ENCODE assay signal across 7 cellular contexts in the genomic region with DNA sequence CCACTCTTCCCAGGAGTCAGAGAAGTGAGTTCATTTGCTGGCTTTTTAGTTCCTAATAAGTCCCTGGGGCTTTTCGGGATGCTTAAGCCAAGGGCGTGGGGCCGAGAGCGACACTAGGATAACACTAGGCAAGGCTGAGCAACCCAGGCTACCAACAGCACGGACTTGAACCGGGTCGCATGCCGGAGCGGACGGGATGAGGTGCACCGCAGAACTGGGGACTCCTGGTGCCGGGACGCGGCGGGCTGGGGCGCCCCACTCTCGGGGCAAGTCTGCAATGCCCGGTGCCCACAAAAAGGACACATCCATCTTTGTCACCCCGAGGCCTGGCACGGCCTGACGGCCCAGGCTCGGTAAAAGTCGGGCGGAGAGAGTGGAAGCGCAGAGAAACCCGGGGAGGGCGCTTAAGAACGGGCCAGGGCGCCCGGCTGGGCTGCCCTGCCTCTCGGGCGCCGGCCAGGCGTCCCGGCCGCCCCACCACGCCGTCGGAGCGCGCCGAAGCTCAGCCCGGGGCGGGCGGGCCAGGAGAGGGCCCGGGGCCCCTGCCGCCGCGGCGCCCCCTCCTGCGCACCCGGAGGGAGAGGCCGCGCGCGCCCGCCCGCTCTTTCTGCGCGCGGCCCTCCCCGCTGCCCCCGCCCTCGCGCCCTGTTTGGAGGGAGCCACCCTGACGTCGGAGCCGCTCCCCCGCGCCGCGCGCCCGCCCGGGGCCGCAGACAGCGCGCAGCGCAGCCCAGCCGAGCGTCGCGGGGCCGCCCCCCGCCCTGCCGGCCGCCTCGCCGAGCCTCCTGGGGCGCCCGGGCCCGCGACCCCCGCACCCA. TPM values are rescaled to one million over a fixed set of nuclear protein-coding genes. Genes with fewer than 3 reads are reported as not detected.
A peak's percentile ranks its signal among the peaks of the same experiment; 100 is the strongest.
DNase-seq lines count a peak whose midpoint lies in the region; ATAC-seq and TF ChIP-seq lines count a peak whose summit lies in the region.

A gene with protein sequence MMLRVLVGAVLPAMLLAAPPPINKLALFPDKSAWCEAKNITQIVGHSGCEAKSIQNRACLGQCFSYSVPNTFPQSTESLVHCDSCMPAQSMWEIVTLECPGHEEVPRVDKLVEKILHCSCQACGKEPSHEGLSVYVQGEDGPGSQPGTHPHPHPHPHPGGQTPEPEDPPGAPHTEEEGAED (plus strand): TSS at position 710 of the 818 bp plus-strand sequence. CDS start 10,720 bp downstream, outside the sequence.

- H3K4me3 Mint-ChIP-seq in activated T-helper 1 cell treated with anti-CD3 and anti-CD28 coated beads, Interleukin-12 subunit alpha, Interleukin-12 subunit beta, Interleukin-2, Interleukin-4 antibody, amounts not matched to agents 30 ng/mL and 10 ng/mL and 1 ng/mL, durations not matched to agents 14 hours and 24 hours and 36 hours = peak within 1 kb of the TSS; percentile 94
- peak within 1 kb of the TSS; percentile 87 to 100 (median 97) for H3K4me3 Mint-ChIP-seq in naive thymus-derived CD4-positive, alpha-beta T cell

- TF ChIP-seq CTCF in fibroblast of lung (conservative IDR thresholded peaks at IDR 0.05 in 1 of 2, IDR thresholded peaks at IDR 0.05 in 1 of 2; ENCODE audit: low read depth in 1 of 2, low read length in 2 of 2) = no peak

- H3K4me1 Mint-ChIP-seq in activated T-helper 1 cell treated with anti-CD3 and anti-CD28 coated beads, Interleukin-12 subunit alpha, Interleukin-12 subunit beta, Interleukin-2, Interleukin-4 antibody, amounts not matched to agents 30 ng/mL and 10 ng/mL and 1 ng/mL, durations not matched to agents 14 hours and 24 hours and 36 hours (ENCODE audit: low read depth) = peaks cover 33% of the 10 kb centered on the region
- H3K4me1 Mint-ChIP-seq in naive thymus-derived CD4-positive, alpha-beta T cell = peaks cover 17 to 38% (median 33%) of the 10 kb centered on the region in 7 donors

- peaks cover 43% of the 10 kb centered on the region for H3K79me2 ChIP-seq in fibroblast of lung (ENCODE audit: control insufficient read depth, insufficient read depth, low read length)

- ATAC-seq in GM21737 (IDR thresholded peaks at IDR 0.05; ENCODE audit: unreplicated experiment) (peak; percentile 53), HG03159 (IDR thresholded peaks at IDR 0.05; ENCODE audit: unreplicated experiment) (no peak)
- peak; percentile 93 for ATAC-seq in naive thymus-derived CD4-positive, alpha-beta T cell

- H3K4me1 ChIP-seq in NT2/D1 (ENCODE audit: insufficient read depth, insufficient read length) (peaks cover 6% of the 10 kb centered on the region), fibroblast of lung (ENCODE audit: control insufficient read depth, extremely low read depth, insufficient read depth, low read length) (peaks cover 18% of the 10 kb centered on the region)
- peaks cover 6 to 7% of the 10 kb centered on the region in 2 donors for H3K4me1 ChIP-seq in naive thymus-derived CD4-positive, alpha-beta T cell (ENCODE audit: control insufficient read depth in 2 of 2, insufficient read depth in 2 of 2, low read length in 2 of 2)

- H3K4me3 ChIP-seq in NT2/D1 (ENCODE audit: insufficient read length, low read depth) (peak within 1 kb of the TSS; percentile 70), fibroblast of lung (replicated peaks in 1 of 4; ENCODE audit: control extremely low read depth in 1 of 4, insufficient read depth in 1 of 4, low read depth in 3 of 4, low read length in 4 of 4) (peak within 1 kb of the TSS; percentile 78 to 94 (median 90))
- H3K4me3 ChIP-seq in naive thymus-derived CD4-positive, alpha-beta T cell (ENCODE audit: low read length) = peak within 1 kb of the TSS; percentile 62

- intact Hi-C loops in activated T-helper 1 cell treated with anti-CD3 and anti-CD28 coated beads, Interleukin-12 subunit alpha, Interleukin-12 subunit beta, Interleukin-2, Interleukin-4 antibody, amounts not matched to agents 30 ng/mL and 10 ng/mL and 1 ng/mL, durations not matched to agents 14 hours and 24 hours and 36 hours (cut with micrococcal nuclease) = loop anchor here (1.0 to 5.0 kb wide), 6 partner anchors 9 to 392 kb away; a partner anchor contains a TSS
- intact Hi-C loops in naive thymus-derived CD4-positive, alpha-beta T cell (cut with micrococcal nuclease) = loop anchor here (1.0 to 10.0 kb wide), 6 partner anchors 47 to 393 kb away; a partner anchor contains a TSS

- H3K36me3 Mint-ChIP-seq in activated T-helper 1 cell treated with anti-CD3 and anti-CD28 coated beads, Interleukin-12 subunit alpha, Interleukin-12 subunit beta, Interleukin-2, Interleukin-4 antibody, amounts not matched to agents 30 ng/mL and 10 ng/mL and 1 ng/mL, durations not matched to agents 14 hours and 24 hours and 36 hours (ENCODE audit: low read depth) = no peaks in the 10 kb centered on the region
- H3K36me3 Mint-ChIP-seq in naive thymus-derived CD4-positive, alpha-beta T cell = peaks cover 0 to 3% (median 0%) of the 10 kb centered on the region in 5 donors

- H2AFZ ChIP-seq in fibroblast of lung (ENCODE audit: low read length) = peak within 1 kb of the TSS; percentile 60

- peak within 1 kb of the TSS; percentile 89 for H3K27ac ChIP-seq in fibroblast of lung (ENCODE audit: insufficient read depth, low read length)
- H3K27ac ChIP-seq in naive thymus-derived CD4-positive, alpha-beta T cell (ENCODE audit: low read depth, low read length) = peak within 1 kb of the TSS; percentile 69

- H3K4me2 ChIP-seq in fibroblast of lung (ENCODE audit: extremely low read depth, insufficient read depth, low read length) = peak within 1 kb of the TSS; percentile 95

- H3K9me3 ChIP-seq in NT2/D1 (ENCODE audit: insufficient read depth, low read length) (no peaks in the 10 kb centered on the region), fibroblast of lung (ENCODE audit: control insufficient read depth, insufficient read depth, low read depth, low read length) (no peaks in the 10 kb centered on the region)
- no peaks in the 10 kb centered on the region for H3K9me3 ChIP-seq in naive thymus-derived CD4-positive, alpha-beta T cell (ENCODE audit: control insufficient read depth in 2 of 3, low read length in 3 of 3)

- H3K9me3 Mint-ChIP-seq in activated T-helper 1 cell treated with anti-CD3 and anti-CD28 coated beads, Interleukin-12 subunit alpha, Interleukin-12 subunit beta, Interleukin-2, Interleukin-4 antibody, amounts not matched to agents 30 ng/mL and 10 ng/mL and 1 ng/mL, durations not matched to agents 14 hours and 24 hours and 36 hours = no peaks in the 10 kb centered on the region
- peaks cover 0 to 4% (median 0%) of the 10 kb centered on the region in 11 donors for H3K9me3 Mint-ChIP-seq in naive thymus-derived CD4-positive, alpha-beta T cell

- H3K27me3 Mint-ChIP-seq in activated T-helper 1 cell treated with anti-CD3 and anti-CD28 coated beads, Interleukin-12 subunit alpha, Interleukin-12 subunit beta, Interleukin-2, Interleukin-4 antibody, amounts not matched to agents 30 ng/mL and 10 ng/mL and 1 ng/mL, durations not matched to agents 14 hours and 24 hours and 36 hours (ENCODE audit: insufficient read depth) = peaks cover 24% of the 10 kb centered on the region
- H3K27me3 Mint-ChIP-seq in naive thymus-derived CD4-positive, alpha-beta T cell = peaks cover 0 to 29% (median 8%) of the 10 kb centered on the region in 5 donors

- CTCF ChIA-PET in naive thymus-derived CD4-positive, alpha-beta T cell (lab: Charles Lee) = interaction anchor here (1.4 to 1.8 kb wide), 3 partner anchors 10 to 47 kb away, joined by 3 to 7 read pairs (median 4); a partner anchor contains a TSS

- POLR2A ChIA-PET in naive thymus-derived CD4-positive, alpha-beta T cell (lab: Charles Lee) = interaction anchor here (0.6 to 10.2 kb wide), 5 partner anchors 13 to 188 kb away, joined by 3 to 87 read pairs (median 3); a partner anchor contains a TSS

- H3K27me3 ChIP-seq in NT2/D1 (ENCODE audit: insufficient read depth, insufficient read length) (peaks cover 36% of the 10 kb centered on the region), fibroblast of lung (ENCODE audit: control insufficient read depth, insufficient read depth, low read length) (no peaks in the 10 kb centered on the region)
- H3K27me3 ChIP-seq in naive thymus-derived CD4-positive, alpha-beta T cell (ENCODE audit: control insufficient read depth in 2 of 2, insufficient read depth in 2 of 2, low read length in 2 of 2) = no peaks in the 10 kb centered on the region

- H3K9ac ChIP-seq in NT2/D1 (ENCODE audit: insufficient read length, low read depth) = peak within 1 kb of the TSS; percentile 77
- peak within 1 kb of the TSS; percentile 90 for H3K9ac ChIP-seq in fibroblast of lung (ENCODE audit: insufficient read depth, low read length)

- H3K27ac Mint-ChIP-seq in activated T-helper 1 cell treated with anti-CD3 and anti-CD28 coated beads, Interleukin-12 subunit alpha, Interleukin-12 subunit beta, Interleukin-2, Interleukin-4 antibody, amounts not matched to agents 30 ng/mL and 10 ng/mL and 1 ng/mL, durations not matched to agents 14 hours and 24 hours and 36 hours = peak within 1 kb of the TSS; percentile 95
- H3K27ac Mint-ChIP-seq in naive thymus-derived CD4-positive, alpha-beta T cell = peak within 1 kb of the TSS; percentile 80 to 98 (median 92)

- H4K20me1 ChIP-seq in fibroblast of lung (ENCODE audit: control insufficient read depth, extremely low read depth, insufficient read depth, low read length) = no peaks in the 10 kb centered on the region

- DNase-seq in NT2/D1 (ENCODE audit: low read depth, low spot score) = no peak
- peak; percentile 75 for DNase-seq in activated T-helper 1 cell treated with anti-CD3 and anti-CD28 coated beads, Interleukin-12 subunit alpha, Interleukin-12 subunit beta, Interleukin-2, Interleukin-4 antibody, amounts not matched to agents 30 ng/mL and 10 ng/mL and 1 ng/mL, durations not matched to agents 14 hours and 24 hours and 36 hours (ENCODE audit: low spot score)
- DNase-seq in fibroblast of lung (ENCODE audit: low read depth in 2 of 2) = peak; percentile 69 to 70
- peak; percentile 60 to 86 (median 71) for DNase-seq in naive thymus-derived CD4-positive, alpha-beta T cell
- DNase-seq in stimulated activated naive CD4-positive, alpha-beta T cell (lab: John Stamatoyannopoulos, UW) = peak; percentile 58 to 68 (median 65)

- H3K36me3 ChIP-seq in NT2/D1 (ENCODE audit: insufficient read depth, insufficient read length, low read length) (no peaks in the 10 kb centered on the region), fibroblast of lung (ENCODE audit: control insufficient read depth, insufficient read depth, low read length) (peaks cover 1% of the 10 kb centered on the region)
- H3K36me3 ChIP-seq in naive thymus-derived CD4-positive, alpha-beta T cell (ENCODE audit: control insufficient read depth in 2 of 3, insufficient read depth in 3 of 3, low read length in 3 of 3) = no peaks in the 10 kb centered on the region

RNA-seq across cellular contexts. Expression of the gene that starts here (rescaled TPM):
- total RNA-seq in activated T-helper 1 cell treated with anti-CD3 and anti-CD28 coated beads, Interleukin-12 subunit alpha, Interleukin-12 subunit beta, Interleukin-2, Interleukin-4 antibody, amounts not matched to agents 30 ng/mL and 10 ng/mL and 1 ng/mL, durations not matched to agents 14 hours and 24 hours and 36 hours = 53.0 and 55.5 TPM in 2 replicates
- 103 and 180 TPM in 2 replicates for total RNA-seq in fibroblast of lung
- polyA plus RNA-seq in fibroblast of lung = 59.3 and 115 TPM in 2 replicates
- polyA plus RNA-seq in fibroblast of lung (2012) = 135 and 351 TPM in 2 replicates
- 374 and 622 TPM in 2 replicates for polyA minus RNA-seq in fibroblast of lung (ENCODE audit: low replicate concordance)
- 10 to 100 TPM; 20.7 to 36.1 (median 22.8) TPM for total RNA-seq in naive thymus-derived CD4-positive, alpha-beta T cell
- polyA plus RNA-seq in naive thymus-derived CD4-positive, alpha-beta T cell = 1 to 10 TPM; 2.5 to 4.0 TPM

Comparison
In these comparisons a context has a peak if more than half of its experiments do, and no peak if none do; other contexts are left out.
1. RNA of the gene that starts here (polyA plus RNA-seq): 59.3 to 351 TPM in fibroblast of lung; 2.5 to 4.0 TPM in naive thymus-derived CD4-positive, alpha-beta T cell; every median in the first group is over 10 times any median in the second.
2. Peak in every context shown above with its lines, with median percentiles within 50 percentile points of each other: H3K4me3 ChIP-seq.